In genomic region chr2:95372216-95372829, GRCh38 we compare ENCODE assay signal across 19 cellular contexts. TPM values are rescaled to one million over a fixed set of nuclear protein-coding genes. Genes with fewer than 3 reads are reported as not detected.
DNase-seq lines count a peak whose midpoint lies in the region; ATAC-seq and TF ChIP-seq lines count a peak whose summit lies in the region.
"Had no signal": no experiment of that assay in that cellular context is flagged by ENCODE, and none has a peak within 500 bp of the region (broad histone marks: within the 10 kb centered on the region; RNA-seq: fewer than 3 reads in every experiment).

No MANE protein-coding gene starts in this region.

- H3K9me3 ChIP-seq in RWPE2 (ENCODE audit: severe bottlenecking) (peaks cover 2% of the 10 kb centered on the region), left lung (peaks cover 0 to 3% of the 10 kb centered on the region in 2 donors), MM.1S (replicated peaks; ENCODE audit: insufficient read depth, low read length) (no peaks in the 10 kb centered on the region)
- H3K9me3 ChIP-seq: HAP-1 had no signal

- intact Hi-C loops in left lung (cut with DNase I) (no loop called here), posterior vena cava (cut with DNase I) (no loop called here)

- no peak overlapping the region for H2AFZ ChIP-seq in MM.1S (ENCODE audit: low read length)

- no peaks in the 10 kb centered on the region for H3K9me2 ChIP-seq in MM.1S (replicated peaks; ENCODE audit: insufficient read depth, low read length)

- no peaks in the 10 kb centered on the region for H3F3A ChIP-seq in MM.1S (ENCODE audit: insufficient read depth, low read length)

- H3K4me3 ChIP-seq in H7 (ENCODE audit: insufficient read depth, low read depth, low read length) (no peak overlapping the region), RWPE2 (ENCODE audit: severe bottlenecking) (no peak overlapping the region), left lung (no peak overlapping the region), MM.1S (ENCODE audit: low read length) (no peak overlapping the region)
- H3K4me3 ChIP-seq: HAP-1 had no signal

- ATAC-seq in RWPE2 (ENCODE audit: low read depth) (no peak), left lung (no peak), HG02623 (IDR thresholded peaks at IDR 0.05; ENCODE audit: unreplicated experiment) (no peak)

- DNase-seq in H7 (peak; percentile 14), RWPE2 (ENCODE audit: low spot score) (peak; percentile 28), left lung (peak; percentile 12 to 47), posterior vena cava (ENCODE audit: low spot score) (peak; percentile 45), MM.1S (no peak), GOT3 (lab: John Stamatoyannopoulos, UW) (no peak)
- DNase-seq: ACHN; C1 segment of cervical spinal cord; CD8-positive, alpha-beta memory T cell; IMR-90; NCI-H1417 treated with DMSO at 0.1 percent for 48 hours; NCI-H187 treated with DMSO at 0.1 percent for 48 hours; NCI-H226; NCI-H524; OCI-M1; SIG-M5 had no signal

- no peak overlapping the region for H3K27ac ChIP-seq in RWPE2 (ENCODE audit: poor library complexity, severe bottlenecking)
- no peak overlapping the region for H3K27ac ChIP-seq in left lung
- no peak overlapping the region for H3K27ac ChIP-seq in MM.1S (ENCODE audit: low read length)
- H3K27ac ChIP-seq: HL-60 had no signal

- TF ChIP-seq CTCF in RWPE2 (IDR thresholded peaks at IDR 0.05; ENCODE audit: poor library complexity, severe bottlenecking) (no peak), left lung (IDR thresholded peaks at IDR 0.05) (no peak), MM.1S (IDR thresholded peaks at IDR 0.05; ENCODE audit: low read length) (no peak)

- H3K27me3 ChIP-seq in H7 (ENCODE audit: control insufficient read depth, insufficient read depth, low read length) (no peaks in the 10 kb centered on the region), RWPE2 (ENCODE audit: insufficient read depth, poor library complexity, severe bottlenecking) (no peaks in the 10 kb centered on the region), left lung (peaks cover 0 to 32% of the 10 kb centered on the region in 2 donors), MM.1S (replicated peaks; ENCODE audit: insufficient read depth, low read length) (peaks cover 8% of the 10 kb centered on the region; the same call in 1 of the 2 replicates)

- H3K4me1 ChIP-seq in RWPE2 (ENCODE audit: insufficient read depth, poor library complexity, severe bottlenecking) (no peaks in the 10 kb centered on the region), left lung (no peaks in the 10 kb centered on the region), MM.1S (ENCODE audit: low read length) (no peaks in the 10 kb centered on the region)
- H3K4me1 ChIP-seq: HAP-1 had no signal

- no peak overlapping the region for H3K9ac ChIP-seq in MM.1S (ENCODE audit: low read length)

- no peaks in the 10 kb centered on the region for H4K20me1 ChIP-seq in MM.1S (ENCODE audit: insufficient read depth, low read length)

- no peak overlapping the region for H3K4me2 ChIP-seq in MM.1S (ENCODE audit: low read depth, low read length)

- H3K36me3 ChIP-seq in H7 (replicated peaks; ENCODE audit: control insufficient read depth, insufficient read depth, low read length) (no peaks in the 10 kb centered on the region), RWPE2 (ENCODE audit: low read depth) (no peaks in the 10 kb centered on the region), left lung (no peaks in the 10 kb centered on the region), MM.1S (replicated peaks; ENCODE audit: insufficient read depth, low read length) (no peaks in the 10 kb centered on the region)
- H3K36me3 ChIP-seq: HAP-1 had no signal

- H3K79me2 ChIP-seq in MM.1S (ENCODE audit: low read length): no peaks in the 10 kb centered on the region

RNA-seq across cellular contexts. Expression of gene FAHD2A, which starts 30.2 kb away (rescaled TPM):
- total RNA-seq in H7 (2014; rRNA removed; shearing (Covaris generic)): 37.1 and 49.3 TPM in 2 replicates
- total RNA-seq in left lung (10 to 100 TPM; 23.6 to 26.8 TPM), posterior vena cava (10 to 100 TPM; 14.1 to 18.3 TPM)

Comparison
In these comparisons a context has a peak if more than half of its experiments do, and no peak if none do; other contexts are left out.
1. DNase-seq: peak in H7 (single experiment), RWPE2 (single experiment), left lung (2 of 2) and posterior vena cava (single experiment); none in MM.1S (single experiment) and GOT3 (single experiment).